19 cellular contexts compared by ENCODE assay signal in genomic region chr11:121111053-121111724, GRCh38. TPM values are rescaled to one million over a fixed set of nuclear protein-coding genes. Genes with fewer than 3 reads are reported as not detected.
DNase-seq lines count a peak whose midpoint lies in the region; ATAC-seq and TF ChIP-seq lines count a peak whose summit lies in the region.
"Had no signal": no experiment of that assay in that cellular context is flagged by ENCODE, and none has a peak within 500 bp of the region (broad histone marks: within the 10 kb centered on the region; RNA-seq: fewer than 3 reads in every experiment).

No MANE protein-coding gene starts in this region.

- 90% methylated on average over 9 of the region's 9 CpGs for whole genome bisulfite sequencing in liver
- 76% methylated on average over 9 of the region's 9 CpGs for WGBS in right lobe of liver (ENCODE audit: insufficient coverage, low coverage, low lambda C conversion rate, missing lambda C conversion rate)

- in situ Hi-C loops in gastrocnemius medialis (cut with MboI; ENCODE audit: low sequenced_read_pairs in 4 of 4): loop anchor here in 2 of 4 donors (25.0 kb wide), 1 partner anchor 599 kb away; the partner anchor contains the start of gene GRIK4 (in 2 of the 2)

- no peak overlapping the region for H3K9ac ChIP-seq in liver (ENCODE audit: low read depth in 1 of 2, low read length in 2 of 2)
- H3K9ac ChIP-seq: BLaER1 had no signal

- intact Hi-C loops in Right ventricle myocardium inferior (cut with DNase I): loop anchor here (5.0 kb wide), 2 partner anchors 159 to 184 kb away; no protein-coding TSS in a partner anchor
- intact Hi-C loops in left ventricle myocardium inferior (cut with micrococcal nuclease): no loop called here
- intact Hi-C loops in right lobe of liver (cut with DNase I): no loop called here
- intact Hi-C loops in gastrocnemius medialis (cut with DNase I; ENCODE audit: low total_unique reads): loop anchor here (5.0 to 10.0 kb wide), 2 partner anchors 179 to 306 kb away; no protein-coding TSS in a partner anchor

- peak; percentile 55 for ATAC-seq in Right ventricle myocardium inferior
- no peak for ATAC-seq in right lobe of liver
- peak; percentile 40 to 49 for ATAC-seq in gastrocnemius medialis
- no peak for ATAC-seq in HG02938 (IDR thresholded peaks at IDR 0.05; ENCODE audit: unreplicated experiment)
- ATAC-seq: CD8-positive, alpha-beta T cell had no signal

- no peak for TF ChIP-seq RAD21 in liver (IDR thresholded peaks at IDR 0.05)

- no peak overlapping the region for H3K4me3 ChIP-seq in left ventricle myocardium inferior
- no peak overlapping the region for H3K4me3 ChIP-seq in liver (ENCODE audit: low read depth in 1 of 3, low read length in 3 of 3)
- H3K4me3 ChIP-seq in right lobe of liver: no peak overlapping the region
- H3K4me3 ChIP-seq in gastrocnemius medialis: no peak overlapping the region
- H3K4me3 ChIP-seq: BLaER1, HAP-1 had no signal

- no peak for TF ChIP-seq POLR2A in right lobe of liver (IDR thresholded peaks at IDR 0.05)
- no peak for TF ChIP-seq POLR2A in gastrocnemius medialis (IDR thresholded peaks at IDR 0.05)

- no peaks in the 10 kb centered on the region for H3K9me3 ChIP-seq in left ventricle myocardium inferior (replicated peaks)
- no peaks in the 10 kb centered on the region for H3K9me3 ChIP-seq in liver (ENCODE audit: control insufficient read depth in 4 of 4, low read length in 3 of 4)
- H3K9me3 ChIP-seq in right lobe of liver: no peaks in the 10 kb centered on the region
- no peaks in the 10 kb centered on the region for H3K9me3 ChIP-seq in gastrocnemius medialis
- H3K9me3 ChIP-seq: BLaER1, Caco-2, HAP-1 had no signal

- H3K27me3 ChIP-seq in left ventricle myocardium inferior (ENCODE audit: low read depth) (no peaks in the 10 kb centered on the region), liver (ENCODE audit: control insufficient read depth in 4 of 4, insufficient read depth in 4 of 4, low read length in 3 of 4) (no peaks in the 10 kb centered on the region), right lobe of liver (no peaks in the 10 kb centered on the region), gastrocnemius medialis (no peaks in the 10 kb centered on the region)
- H3K27me3 ChIP-seq: BLaER1 had no signal

- DNase-seq in Right ventricle myocardium inferior (ENCODE audit: missing footprints) (no peak), left ventricle myocardium inferior (no peak), right lobe of liver (no peak), gastrocnemius medialis (no peak), KG1 (lab: John Stamatoyannopoulos, UW) (no peak), NCI-H146 treated with DMSO at 0.1 percent for 48 hours (lab: John Stamatoyannopoulos, UW; ENCODE audit: unreplicated experiment) (no peak)
- DNase-seq: Caco-2; CD4-positive, CD25-positive, alpha-beta regulatory T cell; CD8-positive, alpha-beta T cell; DMS153; DND-41; GOT3; HFFc6 had no signal

- H3K36me3 ChIP-seq in left ventricle myocardium inferior: no peaks in the 10 kb centered on the region
- H3K36me3 ChIP-seq in liver (ENCODE audit: control insufficient read depth in 4 of 4, insufficient read depth in 3 of 4, low read depth in 1 of 4, low read length in 3 of 4): no peaks in the 10 kb centered on the region
- H3K36me3 ChIP-seq in right lobe of liver: no peaks in the 10 kb centered on the region
- H3K36me3 ChIP-seq in gastrocnemius medialis: no peaks in the 10 kb centered on the region
- H3K36me3 ChIP-seq: BLaER1, HAP-1 had no signal

- H3K27ac ChIP-seq in left ventricle myocardium inferior (replicated peaks): no peak overlapping the region
- no peak overlapping the region for H3K27ac ChIP-seq in liver (ENCODE audit: low read depth in 1 of 2, low read length in 2 of 2)
- H3K27ac ChIP-seq in right lobe of liver: no peak overlapping the region
- H3K27ac ChIP-seq in gastrocnemius medialis: no peak overlapping the region
- H3K27ac ChIP-seq: 22Rv1, BLaER1, C4-2B had no signal

- TF ChIP-seq CTCF in left ventricle myocardium inferior (IDR thresholded peaks at IDR 0.05; ENCODE audit: borderline replicate concordance) (no peak), liver (IDR thresholded peaks at IDR 0.05; ENCODE audit: low read depth, low read length, missing input control) (no peak), right lobe of liver (IDR thresholded peaks at IDR 0.05) (no peak), gastrocnemius medialis (IDR thresholded peaks at IDR 0.05 in 4 of 5, conservative IDR thresholded peaks at IDR 0.05 in 1 of 5) (no peak)

- H3K4me1 ChIP-seq in left ventricle myocardium inferior: peaks cover 27% of the 10 kb centered on the region
- no peaks in the 10 kb centered on the region for H3K4me1 ChIP-seq in liver (ENCODE audit: control insufficient read depth in 4 of 4, insufficient read depth in 4 of 4, low read length in 3 of 4)
- H3K4me1 ChIP-seq in right lobe of liver: no peaks in the 10 kb centered on the region
- peaks cover 0 to 5% of the 10 kb centered on the region in 2 donors for H3K4me1 ChIP-seq in gastrocnemius medialis
- H3K4me1 ChIP-seq: Caco-2, HAP-1 had no signal

TF ChIP-seq in liver, 16 proteins besides CTCF, POLR2A, EP300 and RAD21:
- TF ChIP-seq SP1 (IDR thresholded peaks at IDR 0.05): peak; percentile 15
- no peak for TF ChIP-seq MAX (IDR thresholded peaks at IDR 0.05)

RNA-seq across cellular contexts. Expression of gene TECTA, which starts 10.1 kb away (rescaled TPM):
- total RNA-seq in Right ventricle myocardium inferior: 0.78 TPM
- total RNA-seq in left ventricle myocardium inferior: 1.1 TPM
- 1 to 10 TPM in 1 of 2 donors, under 1 TPM in 1; 0.93 to 2.4 TPM for total RNA-seq in liver
- polyA plus RNA-seq in liver: under 1 TPM; 0.46 to 0.52 TPM
- total RNA-seq in right lobe of liver: 1 to 10 TPM in 1 of 6 experiments, under 1 TPM in 5; 0.24 to 1.2 (median 0.52) TPM
- total RNA-seq in gastrocnemius medialis: 1 to 10 TPM in 1 of 4 donors, under 1 TPM in 3; 0.17 to 1.6 (median 0.45) TPM

Comparison
In these comparisons a context has a peak if more than half of its experiments do, and no peak if none do; other contexts are left out.
1. intact Hi-C loops: an anchor here in Right ventricle myocardium inferior (5.0 kb wide) and gastrocnemius medialis (5.0 to 10.0 kb wide); none called in left ventricle myocardium inferior and right lobe of liver.
2. ATAC-seq: peak in Right ventricle myocardium inferior (single experiment) and gastrocnemius medialis (2 of 2); none in right lobe of liver (0 of 4) and HG02938 (single experiment).